Comparison of ENCODE assay signal across 14 cellular contexts in genomic region chr7:101625076-101625914, GRCh38. TPM values are rescaled to one million over a fixed set of nuclear protein-coding genes. Genes with fewer than 3 reads are reported as not detected.
A peak's percentile ranks its signal among the peaks of the same experiment; 100 is the strongest.
DNase-seq lines count a peak whose midpoint lies in the region; FAIRE-seq and TF ChIP-seq lines count a peak whose summit lies in the region.
"Had no signal": no experiment of that assay in that cellular context is flagged by ENCODE, and none has a peak within 500 bp of the region (broad histone marks: within the 10 kb centered on the region; RNA-seq: fewer than 3 reads in every experiment).

No MANE protein-coding gene starts in this region.

- in situ Hi-C loops in brain microvascular endothelial cell (cut with HindIII; ENCODE audit: low pct_ligation_motif_present, low sequenced_read_pairs) = no loop called here

- intact Hi-C loops in prostate gland (cut with DNase I) = no loop called here

- 9% methylated on average over 20 of the region's 23 CpGs for WGBS in prostate gland

- H3K4me3 ChIP-seq in HFF-Myc (replicated peaks; ENCODE audit: low read depth, low read length) (no peak overlapping the region), brain microvascular endothelial cell (ENCODE audit: low read depth, low read length) (no peak overlapping the region), prostate gland (no peak overlapping the region)
- H3K4me3 ChIP-seq: PC-9 had no signal

- H3K27ac ChIP-seq in brain microvascular endothelial cell (no peak overlapping the region), prostate gland (no peak overlapping the region)
- H3K27ac ChIP-seq: PC-9 had no signal

- H3K9me3 ChIP-seq in prostate gland = no peaks in the 10 kb centered on the region

- H3K4me1 ChIP-seq in prostate gland (replicated peaks) = no peaks in the 10 kb centered on the region

- peak; percentile 63 for DNase-seq in AG20443 (ENCODE audit: low spot score)
- no peak for DNase-seq in HFF-Myc (ENCODE audit: extremely low read depth, low read depth)
- DNase-seq in brain microvascular endothelial cell = peak; percentile 35
- DNase-seq in midbrain (lab: John Stamatoyannopoulos, UW) = peak; percentile 1
- no peak for DNase-seq in prostate gland (ENCODE audit: low spot score)
- DNase-seq in H54 (ENCODE audit: insufficient read length, low spot score) = no peak
- DNase-seq in stimulated activated naive CD4-positive, alpha-beta T cell (lab: John Stamatoyannopoulos, UW) = no peak
- no peak for DNase-seq in glomerular visceral epithelial cell (ENCODE audit: extremely low spot score)
- DNase-seq: activated CD4-positive, alpha-beta T cell treated with anti-CD3 and anti-CD28 coated beads, Interleukin-2, amount 10 ng/mL, durations not matched to agents 7 days and 5 days; CD8-positive, alpha-beta T cell; PC-9; T-helper 1 cell had no signal

- H3K27me3 ChIP-seq in brain microvascular endothelial cell (replicated peaks) (peaks cover 5% of the 10 kb centered on the region), prostate gland (replicated peaks; ENCODE audit: insufficient read depth) (peaks cover 2% of the 10 kb centered on the region)

- H3K36me3 ChIP-seq in brain microvascular endothelial cell (replicated peaks) (no peaks in the 10 kb centered on the region), prostate gland (no peaks in the 10 kb centered on the region)

- FAIRE-seq in H54 (lab: Jason Lieb, UNC) = no peak

- peak; percentile 18 for TF ChIP-seq CTCF in HFF-Myc (IDR thresholded peaks at IDR 0.05; ENCODE audit: low read depth, low read length, missing control alignments)
- peak; percentile 51 for TF ChIP-seq CTCF in brain microvascular endothelial cell (IDR thresholded peaks at IDR 0.05; ENCODE audit: low read depth, low read length, missing control alignments)
- no peak for TF ChIP-seq CTCF in prostate gland (IDR thresholded peaks at IDR 0.05)

- TF ChIP-seq POLR2A in prostate gland (IDR thresholded peaks at IDR 0.05) (no peak), H54 (IDR thresholded peaks at IDR 0.05; ENCODE audit: low read depth, low read length) (no peak)

RNA-seq across cellular contexts. Expression of gene MYL10, which starts 3.8 kb away (rescaled TPM):
- not detected for total RNA-seq in prostate gland
- total RNA-seq: activated CD4-positive, alpha-beta T cell treated with anti-CD3 and anti-CD28 coated beads, Interleukin-2, amount 10 ng/mL, durations not matched to agents 7 days and 5 days; bronchial epithelial cell; CD8-positive, alpha-beta T cell; PC-9; pulmonary artery endothelial cell had no signal

Comparison
In these comparisons a context has a peak if more than half of its experiments do, and no peak if none do; other contexts are left out.
1. DNase-seq: peak in AG20443 (single experiment), brain microvascular endothelial cell (single experiment) and midbrain (single experiment); none in HFF-Myc (single experiment), prostate gland (single experiment), H54 (single experiment), stimulated activated naive CD4-positive, alpha-beta T cell (0 of 6) and glomerular visceral epithelial cell (single experiment).
2. CTCF ChIP-seq: peak in HFF-Myc (single experiment) and brain microvascular endothelial cell (single experiment); none in prostate gland (0 of 4).